ENCODE assay signal across 9 cellular contexts in the genomic region with DNA sequence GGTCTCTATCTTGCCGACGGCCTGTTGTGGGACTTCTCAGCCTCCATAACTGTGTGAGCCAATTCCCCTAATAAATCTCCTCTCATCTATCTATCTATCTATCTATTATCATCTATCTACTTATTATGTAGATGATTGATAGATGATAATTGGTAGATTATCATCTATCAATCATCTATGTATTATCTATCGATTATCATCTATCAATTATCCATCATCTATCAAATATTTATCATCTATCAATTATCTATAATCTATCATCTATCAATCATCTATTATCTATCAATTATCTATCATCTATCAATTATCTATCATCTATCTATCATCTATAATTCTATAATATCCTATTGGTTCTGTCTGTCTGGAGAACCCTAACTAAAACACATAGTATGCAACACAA. TPM values are rescaled to one million over a fixed set of nuclear protein-coding genes. Genes with fewer than 3 reads are reported as not detected.
"Had no signal": no experiment of that assay in that cellular context is flagged by ENCODE, and none has a peak within 500 bp of the region (broad histone marks: within the 10 kb centered on the region; RNA-seq: fewer than 3 reads in every experiment).

No MANE protein-coding gene starts in this region.

- DNase-seq: IMR-90, KBM-7, KG1 had no signal

- ATAC-seq: HepG2 had no signal

- H3K27ac ChIP-seq: HL-60 had no signal

- FAIRE-seq: HepG2, HTR-8/SVneo had no signal

RNA-seq across cellular contexts. Expression of a gene that starts 33.5 kb away (rescaled TPM):
- total RNA-seq: HepG2, HT-29, HT1080, IMR-90 had no signal
- polyA plus RNA-seq: HepG2, IgD-negative memory B cell, IMR-90 had no signal
